Comparison of ENCODE assay signal across 8 cellular contexts in the genomic region with DNA sequence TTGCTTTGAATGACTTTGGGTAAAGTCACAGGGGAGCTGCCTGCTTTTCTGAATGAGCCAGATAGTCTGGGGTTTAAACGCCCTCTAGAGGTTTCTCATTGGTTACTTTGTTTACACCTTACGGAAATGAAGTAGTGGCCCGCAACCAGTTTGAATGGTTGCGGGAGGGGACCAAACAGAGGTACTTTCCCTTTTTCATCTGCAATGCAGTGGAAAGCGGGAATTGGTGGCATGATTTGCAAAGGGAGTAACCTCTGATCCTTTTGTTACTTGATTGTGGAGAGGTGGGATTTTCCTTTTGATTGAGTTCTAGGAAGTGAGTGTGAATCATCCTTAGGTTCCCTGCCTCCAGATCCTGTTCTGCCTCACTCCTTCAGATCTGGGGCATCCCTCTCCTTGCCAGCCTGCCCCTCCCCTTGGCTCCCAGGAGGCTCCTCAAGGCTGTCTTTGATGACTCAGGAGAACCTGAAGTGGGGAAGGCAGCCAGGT. TPM values are rescaled to one million over a fixed set of nuclear protein-coding genes. Genes with fewer than 3 reads are reported as not detected.
DNase-seq lines count a peak whose midpoint lies in the region; ATAC-seq and TF ChIP-seq lines count a peak whose summit lies in the region.

No MANE protein-coding gene starts in this region.

- H3K27ac Mint-ChIP-seq in Caco-2 (ENCODE audit: unreplicated experiment) (peak overlapping the region; percentile 25), endodermal cell (peak overlapping the region; percentile 95)

- TF ChIP-seq EP300 in ovary (IDR thresholded peaks at IDR 0.05), result no peak

- H3K27ac ChIP-seq in endodermal cell (ENCODE audit: low read depth, low read length) (no peak overlapping the region), coronary artery (no peak overlapping the region), ovary (no peak overlapping the region)

- H3K36me3 ChIP-seq in Caco-2 (ENCODE audit: control insufficient read depth, insufficient read depth, low read length) (no peaks in the 10 kb centered on the region), endodermal cell (ENCODE audit: control insufficient read depth, insufficient read depth, low read length) (no peaks in the 10 kb centered on the region), ovary (no peaks in the 10 kb centered on the region)

- no peak overlapping the region for H3K4me3 Mint-ChIP-seq in Caco-2 (ENCODE audit: unreplicated experiment)
- H3K4me3 Mint-ChIP-seq in endodermal cell, result peak overlapping the region; percentile 37

- BruUV-seq in Caco-2 (replicated peaks; lab: Mats Ljungman, UMichigan), result no TSS peak

- CTCF ChIA-PET in Caco-2 (lab: Charles Lee), result interaction anchor here (1.2 kb wide), 1 partner anchor 135 kb away, joined by 3 read pairs; no protein-coding TSS in a partner anchor

- H3K9me3 ChIP-seq in Caco-2, result no peaks in the 10 kb centered on the region
- peaks cover 4% of the 10 kb centered on the region for H3K9me3 ChIP-seq in endodermal cell (ENCODE audit: control insufficient read depth, low read length)
- H3K9me3 ChIP-seq in ovary, result no peaks in the 10 kb centered on the region

- H3K36me3 Mint-ChIP-seq in Caco-2 (ENCODE audit: insufficient read depth, unreplicated experiment) (no peaks in the 10 kb centered on the region), endodermal cell (ENCODE audit: low read depth) (no peaks in the 10 kb centered on the region)

- DNase-seq in Caco-2, result no peak
- DNase-seq in NOMO-1 treated with DMSO at 0.1 percent for 48 hours (lab: John Stamatoyannopoulos, UW; ENCODE audit: unreplicated experiment), result peak; percentile 75
- DNase-seq in endodermal cell, result peak; percentile 82
- DNase-seq in omental fat pad (ENCODE audit: low spot score), result no peak
- no peak for DNase-seq in coronary artery (ENCODE audit: low spot score)
- DNase-seq in ovary, result no peak

- peak overlapping the region; percentile 1 for H3K9ac ChIP-seq in endodermal cell (ENCODE audit: extremely low read depth, low read length, poor library complexity, severe bottlenecking)

- H3K4me1 ChIP-seq in Caco-2, result peaks cover 69% of the 10 kb centered on the region
- peaks cover 4% of the 10 kb centered on the region for H3K4me1 ChIP-seq in endodermal cell (ENCODE audit: control insufficient read depth, insufficient read depth, low read length)
- H3K4me1 ChIP-seq in ovary (ENCODE audit: insufficient read depth), result peaks cover 2% of the 10 kb centered on the region

- ATAC-seq in GM18858 (IDR thresholded peaks at IDR 0.05; ENCODE audit: unreplicated experiment), result peak; percentile 91
- peak; percentile 86 for ATAC-seq in HG02938 (IDR thresholded peaks at IDR 0.05; ENCODE audit: unreplicated experiment)
- peak; percentile 91 for ATAC-seq in omental fat pad (ENCODE audit: low FRiP score)

- TF ChIP-seq CTCF in Caco-2 (IDR thresholded peaks at IDR 0.05; ENCODE audit: insufficient read depth in 1 of 2, low read depth in 1 of 2, low read length in 1 of 2, severe bottlenecking in 1 of 2, unreplicated experiment in 1 of 2) (peak in 1 of 2 experiments; percentile 23), endodermal cell (conservative IDR thresholded peaks at IDR 0.05) (peak; percentile 69), omental fat pad (IDR thresholded peaks at IDR 0.05) (no peak), coronary artery (IDR thresholded peaks at IDR 0.05) (no peak), ovary (IDR thresholded peaks at IDR 0.05) (no peak)

- H3K27me3 Mint-ChIP-seq in Caco-2 (ENCODE audit: insufficient read depth, unreplicated experiment) (no peaks in the 10 kb centered on the region), endodermal cell (ENCODE audit: insufficient read depth) (no peaks in the 10 kb centered on the region)

- no peak overlapping the region for H3K4me3 ChIP-seq in Caco-2 (ENCODE audit: low read depth, low read length)
- no peak overlapping the region for H3K4me3 ChIP-seq in endodermal cell (ENCODE audit: low read length)
- no peak overlapping the region for H3K4me3 ChIP-seq in coronary artery
- no peak overlapping the region for H3K4me3 ChIP-seq in ovary

- no peaks in the 10 kb centered on the region for H3K27me3 ChIP-seq in Caco-2 (replicated peaks; ENCODE audit: control insufficient read depth, insufficient read depth, low read length)
- no peaks in the 10 kb centered on the region for H3K27me3 ChIP-seq in endodermal cell (ENCODE audit: control insufficient read depth, insufficient read depth, low read length, poor library complexity, severe bottlenecking)
- no peaks in the 10 kb centered on the region for H3K27me3 ChIP-seq in ovary

- no peak for TF ChIP-seq POLR2A in ovary (IDR thresholded peaks at IDR 0.05)

- POLR2A ChIA-PET in Caco-2 (lab: Charles Lee), result no interaction called here

- intact Hi-C loops in Caco-2 (cut with micrococcal nuclease; ENCODE audit: unreplicated experiment), result loop anchor here (2.0 kb wide), 1 partner anchor 23 kb away; no protein-coding TSS in a partner anchor
- intact Hi-C loops in ovary (cut with DNase I), result loop anchor here in 1 of 4 donors (10.0 kb wide), 1 partner anchor 771 kb away; no protein-coding TSS in a partner anchor

- peaks cover 48% of the 10 kb centered on the region for H3K4me1 Mint-ChIP-seq in Caco-2 (ENCODE audit: low read depth, unreplicated experiment)
- H3K4me1 Mint-ChIP-seq in endodermal cell, result peaks cover 44% of the 10 kb centered on the region

- WGBS in endodermal cell (ENCODE audit: insufficient coverage in 1 of 2, insufficient read length in 1 of 2), 2 experiments, result 12 to 44% methylated on average over 3 to 5 of the region's 5 CpGs
- 2 to 4% (median 4%) methylated on average over 5 of the region's 5 CpGs for WGBS in ovary, 3 donors

- H3K9me3 Mint-ChIP-seq in Caco-2 (ENCODE audit: unreplicated experiment), result peaks cover 19% of the 10 kb centered on the region
- no peaks in the 10 kb centered on the region for H3K9me3 Mint-ChIP-seq in endodermal cell

RNA-seq across cellular contexts. Expression of a gene that starts 15.9 kb away (rescaled TPM):
- 1.5 and 4.0 TPM in 2 replicates for total RNA-seq in Caco-2 (2022)
- total RNA-seq in endodermal cell, result 10 to 100 TPM in 1 of 2 donors, 1 to 10 TPM in 1; 5.0 to 12.5 TPM
- polyA plus RNA-seq in endodermal cell (2013, experiment 1 of 2), result 5.3 TPM
- 5.3 TPM for polyA plus RNA-seq in endodermal cell (2013, experiment 2 of 2)
- under 1 TPM in 1 of 4 donors, not detected in 3; 0.69 TPM for total RNA-seq in omental fat pad
- 1 to 10 TPM in 1 of 7 donors, under 1 TPM in 1, not detected in 5; 0.23 to 1.5 TPM for total RNA-seq in ovary
- polyA plus RNA-seq in ovary, result under 1 TPM in 1 of 2 donors, not detected in 1; 0.02 TPM

Comparison
In these comparisons a context has a peak if more than half of its experiments do, and no peak if none do; other contexts are left out.
1. DNase-seq: peak in NOMO-1 treated with DMSO at 0.1 percent for 48 hours (single experiment) and endodermal cell (single experiment); none in Caco-2 (0 of 2), omental fat pad (single experiment), coronary artery (single experiment) and ovary (0 of 5).
2. Peak in every context shown above with its lines, with median percentiles within 50 percentile points of each other: ATAC-seq.